In genomic region chr13:102845630-102846260, GRCh38 we compare ENCODE assay signal across 8 cellular contexts. TPM values are rescaled to one million over a fixed set of nuclear protein-coding genes. Genes with fewer than 3 reads are reported as not detected.
DNase-seq lines count a peak whose midpoint lies in the region; ATAC-seq, FAIRE-seq and TF ChIP-seq lines count a peak whose summit lies in the region.

TSS of gene ERCC5 (plus strand) at chr13:102846032. CDS start at chr13:102846267, 235 bp downstream.

- TF ChIP-seq CTCF in GM12865 (IDR thresholded peaks at IDR 0.05; ENCODE audit: insufficient read depth, low read depth, low read length, missing control alignments), result no peak
- TF ChIP-seq CTCF in pancreas (IDR thresholded peaks at IDR 0.05), result no peak
- no peak for TF ChIP-seq CTCF in tibial artery (IDR thresholded peaks at IDR 0.05)

- peak; percentile 98 for DNase-seq in GM12865 (ENCODE audit: low read depth)
- DNase-seq in NCI-H128 (lab: John Stamatoyannopoulos, UW; ENCODE audit: unreplicated experiment), result peak; percentile 89
- peak; percentile 93 for DNase-seq in SW480 (ENCODE audit: low spot score)
- peak; percentile 96 for DNase-seq in activated naive CD8-positive, alpha-beta T cell treated with anti-CD3 and anti-CD28 coated beads, Interleukin-2, amount 50 U/mL, for 24 hours
- DNase-seq in Right ventricle myocardium inferior (ENCODE audit: missing footprints), result peak; percentile 96
- peak; percentile 92 to 96 (median 94) for DNase-seq in pancreas
- DNase-seq in tibial artery, result peak; percentile 91 to 94

- WGBS in pancreas, 2 donors, result 0% methylated on average over 49 of the region's 49 CpGs

- peak within 1 kb of the TSS; percentile 95 for H3K27ac Mint-ChIP-seq in activated naive CD8-positive, alpha-beta T cell treated with anti-CD3 and anti-CD28 coated beads, Interleukin-2, amount 50 U/mL, for 24 hours

- H3K4me1 Mint-ChIP-seq in activated naive CD8-positive, alpha-beta T cell treated with anti-CD3 and anti-CD28 coated beads, Interleukin-2, amount 50 U/mL, for 24 hours, result peaks cover 45% of the 10 kb centered on the region

- H3K27ac ChIP-seq in pancreas (peak within 1 kb of the TSS; percentile 97 to 99 (median 98)), tibial artery (peak within 1 kb of the TSS; percentile 84 to 95)

- H3K27me3 ChIP-seq in pancreas (no peaks in the 10 kb centered on the region), tibial artery (no peaks in the 10 kb centered on the region)

- ATAC-seq in HG02759 (IDR thresholded peaks at IDR 0.05; ENCODE audit: unreplicated experiment) (peak; percentile 86), Right ventricle myocardium inferior (peak; percentile 94), pancreas (peak; percentile 90 to 94 (median 94))
- peak; percentile 88 for ATAC-seq in activated naive CD8-positive, alpha-beta T cell treated with anti-CD3 and anti-CD28 coated beads, Interleukin-2, amount 50 U/mL, for 24 hours

- H3K9me3 Mint-ChIP-seq in activated naive CD8-positive, alpha-beta T cell treated with anti-CD3 and anti-CD28 coated beads, Interleukin-2, amount 50 U/mL, for 24 hours, result no peaks in the 10 kb centered on the region

- H3K36me3 ChIP-seq in pancreas (no peaks in the 10 kb centered on the region), tibial artery (peaks cover 0 to 11% (median 0%) of the 10 kb centered on the region in 3 donors)

- H3K4me3 ChIP-seq in GM12865 (ENCODE audit: low read depth, low read length) (peak within 1 kb of the TSS; percentile 66), pancreas (peak within 1 kb of the TSS; percentile 64 to 93 (median 84)), tibial artery (peak within 1 kb of the TSS; percentile 66 to 88)

- peaks cover 0 to 11% (median 11%) of the 10 kb centered on the region in 3 donors for H3K4me1 ChIP-seq in pancreas
- peaks cover 0 to 20% (median 12%) of the 10 kb centered on the region in 4 donors for H3K4me1 ChIP-seq in tibial artery

- H3K4me3 Mint-ChIP-seq in activated naive CD8-positive, alpha-beta T cell treated with anti-CD3 and anti-CD28 coated beads, Interleukin-2, amount 50 U/mL, for 24 hours, result peak within 1 kb of the TSS; percentile 90

- FAIRE-seq in pancreas (lab: Jason Lieb, UNC), result peak; percentile 88

- H3K36me3 Mint-ChIP-seq in activated naive CD8-positive, alpha-beta T cell treated with anti-CD3 and anti-CD28 coated beads, Interleukin-2, amount 50 U/mL, for 24 hours (ENCODE audit: low read depth), result peaks cover 7% of the 10 kb centered on the region

- peaks cover 2% of the 10 kb centered on the region for H3K27me3 Mint-ChIP-seq in activated naive CD8-positive, alpha-beta T cell treated with anti-CD3 and anti-CD28 coated beads, Interleukin-2, amount 50 U/mL, for 24 hours

- intact Hi-C loops in Right ventricle myocardium inferior (cut with DNase I) (loop anchor here (1.0 to 2.0 kb wide), 3 partner anchors 45 to 265 kb away; partner anchors contain the start of gene TPP2), pancreas (cut with DNase I) (no loop called here), tibial artery (cut with DNase I; ENCODE audit: low total_unique reads) (loop anchor here (2.0 to 10.0 kb wide), 2 partner anchors 51 to 251 kb away; partner anchors contain the start of genes BIVM and POGLUT2)

- H3K9me3 ChIP-seq in pancreas, result no peaks in the 10 kb centered on the region
- no peaks in the 10 kb centered on the region for H3K9me3 ChIP-seq in tibial artery

RNA-seq across cellular contexts. Expression of gene ERCC5, which starts in this region (rescaled TPM):
- 27.3 TPM for total RNA-seq in Right ventricle myocardium inferior
- total RNA-seq in pancreas, result 10 to 100 TPM; 17.5 to 29.3 (median 22.3) TPM
- polyA plus RNA-seq in pancreas, result 10 to 100 TPM; 64.1 to 85.4 TPM

Comparison
In these comparisons a context has a peak if more than half of its experiments do, and no peak if none do; other contexts are left out.
1. Peak in every context shown above with its lines: DNase-seq, ATAC-seq, H3K4me3 ChIP-seq and H3K27ac ChIP-seq.
2. intact Hi-C loops: an anchor here in Right ventricle myocardium inferior (1.0 to 2.0 kb wide) and tibial artery (2.0 to 10.0 kb wide); none called in pancreas.